8 cellular contexts compared by ENCODE assay signal in the genomic region with DNA sequence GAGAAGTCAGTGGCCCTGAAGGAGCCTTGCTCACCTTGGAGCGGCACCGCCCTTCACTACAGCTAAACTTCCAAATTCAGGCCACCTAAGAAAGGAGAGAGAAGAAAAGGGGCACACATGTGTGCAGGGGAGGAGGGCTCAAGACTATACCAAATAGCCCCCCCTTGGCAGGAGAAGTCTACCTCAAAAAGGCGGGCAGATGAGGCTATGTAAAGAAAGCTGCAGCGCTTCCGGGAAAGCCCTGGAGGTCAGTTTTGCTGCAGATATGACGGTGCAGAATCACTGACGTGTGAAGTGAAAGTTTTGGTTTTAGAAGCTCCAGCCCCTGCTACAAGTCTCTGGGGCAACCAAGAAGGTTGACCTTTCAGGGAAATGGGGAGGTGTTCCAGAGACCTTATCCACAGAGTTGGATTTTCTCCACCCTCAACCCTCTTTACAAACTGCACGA. TPM values are rescaled to one million over a fixed set of nuclear protein-coding genes. Genes with fewer than 3 reads are reported as not detected.
A peak's percentile ranks its signal among the peaks of the same experiment; 100 is the strongest.
DNase-seq lines count a peak whose midpoint lies in the region; ATAC-seq, FAIRE-seq and TF ChIP-seq lines count a peak whose summit lies in the region.

No MANE protein-coding gene starts in this region.

- H3K79me1 ChIP-seq in H9 (ENCODE audit: insufficient read depth, low read depth, low read length, poor library complexity, severe bottlenecking) = no peaks in the 10 kb centered on the region

- H2AFZ ChIP-seq in H9 (ENCODE audit: low read length) = no peak overlapping the region

- H2BK5ac ChIP-seq in H9 (ENCODE audit: insufficient read length, low read length) = no peak overlapping the region

- H3K4me3 Mint-ChIP-seq in H9 = no peak overlapping the region

- CTCF ChIA-PET in A549 (lab: Yijun Ruan, JAX) = interaction anchor here (0.8 to 7.0 kb wide), 5 partner anchors 10 to 84 kb away, joined by 3 to 73 read pairs (median 5); no protein-coding TSS in a partner anchor

- FAIRE-seq in A549 (lab: Jason Lieb, UNC) = no peak
- FAIRE-seq in GM18507 (lab: Jason Lieb, UNC) = peak; percentile 96

- no peak overlapping the region for H3K4ac ChIP-seq in H9 (ENCODE audit: low read depth, low read length)

- H3K4me1 ChIP-seq in A549 = peaks cover 65% of the 10 kb centered on the region
- H3K4me1 ChIP-seq in H9 (ENCODE audit: insufficient read depth, low read length) = peaks cover 3% of the 10 kb centered on the region; the same call in 1 of the 2 replicates

- 60% methylated on average over 8 of the region's 8 CpGs for WGBS in A549 (ENCODE audit: missing lambda C conversion rate)
- WGBS in H9 (ENCODE audit: extremely low coverage, insufficient read length, low lambda C conversion rate) = no CpG with 5 or more reads among the region's 8 CpGs

- H3K14ac ChIP-seq in H9 (ENCODE audit: insufficient read depth, low read length) = no peak overlapping the region

- no peaks in the 10 kb centered on the region for H3K36me3 Mint-ChIP-seq in H9 (ENCODE audit: insufficient read depth in 1 of 3, low read depth in 3 of 3)

- no peaks in the 10 kb centered on the region for H4K20me1 ChIP-seq in H9 (ENCODE audit: control insufficient read depth, insufficient read depth, insufficient read length)

- H3K9me3 Mint-ChIP-seq in H9 = no peaks in the 10 kb centered on the region; a peak in 1 of 5 replicates

- POLR2A ChIA-PET in A549 (lab: Yijun Ruan, JAX) = interaction anchor here (1.0 to 5.4 kb wide), 2 partner anchors 23 kb away, joined by 3 to 70 read pairs; no protein-coding TSS in a partner anchor

- no peak overlapping the region for H2BK12ac ChIP-seq in H9 (ENCODE audit: insufficient read length, low read depth, low read length)

- H3K79me2 ChIP-seq in H9 (ENCODE audit: insufficient read depth, low read length) = no peaks in the 10 kb centered on the region

- H3K18ac ChIP-seq in H9 (ENCODE audit: insufficient read length, low read depth, low read length) = no peak overlapping the region

- H2BK120ac ChIP-seq in H9 (ENCODE audit: low read depth, low read length, poor library complexity, severe bottlenecking) = no peak overlapping the region

- TF ChIP-seq RAD21 in A549 (conservative IDR thresholded peaks at IDR 0.05 in 1 of 2, IDR thresholded peaks at IDR 0.05 in 1 of 2) = no peak

- H2AK5ac ChIP-seq in H9 (ENCODE audit: insufficient read length, low read length) = no peak overlapping the region

- H3K23ac ChIP-seq in H9 (ENCODE audit: insufficient read length, low read depth, low read length) = no peak overlapping the region

- no peak overlapping the region for H3K9ac ChIP-seq in H9 (ENCODE audit: extremely low read depth, insufficient read length, low read length)

- no peak overlapping the region for H3T11ph ChIP-seq in H9 (ENCODE audit: low read length)

- H3K4me2 ChIP-seq in A549 (peak overlapping the region; percentile 34), H9 (ENCODE audit: insufficient read depth, insufficient read length, low read length) (no peak overlapping the region)

- H3K27ac Mint-ChIP-seq in H9 = 0 out of 7 replicates have a peak overlapping the region, but pooled peaks of 1 of the 3 experiments have one; percentile 34

- no peak for TF ChIP-seq EP300 in A549 (IDR thresholded peaks at IDR 0.05)

- H3K23me2 ChIP-seq in H9 (ENCODE audit: insufficient read length, low read depth, low read length, poor library complexity, severe bottlenecking) = peaks cover 14% of the 10 kb centered on the region

- no peaks in the 10 kb centered on the region for H3K9me3 ChIP-seq in A549
- no peaks in the 10 kb centered on the region for H3K9me3 ChIP-seq in H9 (ENCODE audit: control insufficient read depth, low read depth, low read length)

- H4K91ac ChIP-seq in H9 (ENCODE audit: insufficient read length, low read depth, low read length) = no peak overlapping the region

- H3K4me3 ChIP-seq in A549 = no peak overlapping the region

- H3K27me3 ChIP-seq in H9 (ENCODE audit: insufficient read depth, low read length) = no peaks in the 10 kb centered on the region; the same call in 1 of the 2 replicates

- H2BK20ac ChIP-seq in H9 (ENCODE audit: low read depth, low read length, poor library complexity, severe bottlenecking) = no peak overlapping the region

- no peak overlapping the region for H4K5ac ChIP-seq in H9 (ENCODE audit: insufficient read length, low read depth, low read length)

- H2BK15ac ChIP-seq in H9 (ENCODE audit: low read depth, low read length) = no peak overlapping the region

- DNase-seq in A549 (ENCODE audit: low read depth in 1 of 2, low spot score in 1 of 2) = peak in 1 of 2 experiments; percentile 51
- DNase-seq in GM18507 (ENCODE audit: extremely low spot score, insufficient read length, low read depth) = no peak
- DNase-seq in NOMO-1 treated with DMSO at 0.1 percent for 48 hours (lab: John Stamatoyannopoulos, UW; ENCODE audit: unreplicated experiment) = peak; percentile 38
- peak; percentile 57 for DNase-seq in left kidney (ENCODE audit: low read depth, low spot score)
- no peak for DNase-seq in iPS-NIHi7 (ENCODE audit: extremely low spot score)
- DNase-seq in HK-2 (ENCODE audit: unreplicated experiment) = no peak
- no peak for DNase-seq in H9
- no peak for DNase-seq in HCEC 1CT

- peaks cover 76% of the 10 kb centered on the region for H3K27me3 Mint-ChIP-seq in H9 (ENCODE audit: low read depth)

- ATAC-seq in A549 = no peak

- no peak overlapping the region for H3K56ac ChIP-seq in H9 (ENCODE audit: insufficient read length, low read depth, low read length)

- no peak overlapping the region for H4K8ac ChIP-seq in H9 (replicated peaks; ENCODE audit: insufficient read length, low read depth, low read length)

- H3K27ac ChIP-seq in A549 (peak overlapping the region; percentile 88 to 99), H9 (ENCODE audit: insufficient read length, low read depth, low read length) (no peak overlapping the region)

- TF ChIP-seq CTCF in A549 (IDR thresholded peaks at IDR 0.05) (no peak), H9 (conservative IDR thresholded peaks at IDR 0.05) (no peak)

- no peak for TF ChIP-seq POLR2A in A549 (IDR thresholded peaks at IDR 0.05; ENCODE audit: low read length)

- H3K4me1 Mint-ChIP-seq in H9 = peaks cover 26 to 44% of the 10 kb centered on the region in 2 experiments

TF ChIP-seq in A549, 52 proteins besides CTCF, POLR2A, EP300 and RAD21:
- peak; percentile 44 for TF ChIP-seq MAFK (IDR thresholded peaks at IDR 0.05; ENCODE audit: partially characterized antibody)
- TF ChIP-seq CHD2 (IDR thresholded peaks at IDR 0.05; ENCODE audit: low read length, partially characterized antibody) = no peak

RNA-seq across cellular contexts. Expression of a gene that starts 48.2 kb away (rescaled TPM):
- polyA plus RNA-seq in A549 (2011; rRNA removed) (20.8 and 21.2 TPM in 2 replicates), A549 (2017; fragmentation: RNase III; extraction: RNeasy Plus Mini Kit Qiagen cat#74134 plus additional on column Dnase treatment) (43.4 to 49.8 TPM (median 47.3 TPM) in 3 replicates)
- 25.0 and 27.8 TPM in 2 replicates for polyA plus RNA-seq in A549 (2012; cell fraction: cytosol; rRNA removed)
- polyA plus RNA-seq in A549 (2012; cell fraction: nucleus; rRNA removed) = 28.3 and 29.6 TPM in 2 replicates
- polyA minus RNA-seq in A549 (2011; rRNA and poly(A)+ RNA removed) = 6.2 and 10.5 TPM in 2 replicates
- total RNA-seq in H9 (2021) = 56.1 and 58.0 TPM in 2 replicates

Comparison
In these comparisons a context has a peak if more than half of its experiments do, and no peak if none do; other contexts are left out.
1. DNase-seq: peak in NOMO-1 treated with DMSO at 0.1 percent for 48 hours (single experiment) and left kidney (single experiment); none in GM18507 (single experiment), iPS-NIHi7 (single experiment), HK-2 (single experiment), H9 (single experiment) and HCEC 1CT (single experiment).